In the genomic region with DNA sequence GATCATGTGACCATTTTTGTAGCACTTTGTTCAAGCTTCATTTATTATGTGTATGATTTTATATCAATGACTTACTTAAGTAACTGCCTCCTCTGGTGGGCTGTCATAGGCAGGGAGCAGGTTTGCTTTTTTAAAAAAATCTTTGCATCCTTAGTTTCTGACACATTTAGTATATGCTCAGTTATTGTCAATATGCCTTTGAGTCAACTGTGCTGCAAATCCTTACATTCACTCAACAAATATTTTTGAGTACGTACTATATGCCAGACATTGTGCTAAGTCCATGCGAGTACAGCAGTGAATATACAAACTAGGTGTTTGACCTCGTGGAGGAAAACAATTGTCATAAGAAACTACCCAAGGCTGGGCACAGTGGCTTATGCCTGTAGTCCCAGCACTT, we compare ENCODE assay signal across 1 cellular context.
A peak's percentile ranks its signal among the peaks of the same experiment; 100 is the strongest.
TF ChIP-seq lines count a peak whose summit lies in the region.

No MANE protein-coding gene starts in this region.

TF ChIP-seq in HepG2, 621 proteins besides CTCF, POLR2A, EP300 and RAD21:
- no peak for TF ChIP-seq ZSCAN9 (CRISPR knock-in tag; IDR thresholded peaks at IDR 0.05; ENCODE audit: borderline replicate concordance)
- peak; percentile 90 for TF ChIP-seq ZNF3 (CRISPR knock-in tag; IDR thresholded peaks at IDR 0.05)
- no peak for TF ChIP-seq ERF (CRISPR knock-in tag; IDR thresholded peaks at IDR 0.05)
- no peak for TF ChIP-seq SOX6 (IDR thresholded peaks at IDR 0.05)
- TF ChIP-seq SOX6 (CRISPR knock-in tag; IDR thresholded peaks at IDR 0.05): peak; percentile 21; the same call in 1 of the 2 replicates
- 0 out of 2 replicates have a peak, but pooled peaks have one; percentile 30 for TF ChIP-seq HMG20A (CRISPR knock-in tag; IDR thresholded peaks at IDR 0.05; ENCODE audit: borderline replicate concordance)
- TF ChIP-seq ZBTB7B (CRISPR knock-in tag; IDR thresholded peaks at IDR 0.05): no peak
- TF ChIP-seq GATAD2A (CRISPR knock-in tag; IDR thresholded peaks at IDR 0.05): peak; percentile 37; the same call in 1 of the 2 replicates
- no peak for TF ChIP-seq ZSCAN29 (CRISPR knock-in tag; conservative IDR thresholded peaks at IDR 0.05)
- no peak for TF ChIP-seq GTF3A (CRISPR knock-in tag; conservative IDR thresholded peaks at IDR 0.05)
- TF ChIP-seq, protein P1, sequence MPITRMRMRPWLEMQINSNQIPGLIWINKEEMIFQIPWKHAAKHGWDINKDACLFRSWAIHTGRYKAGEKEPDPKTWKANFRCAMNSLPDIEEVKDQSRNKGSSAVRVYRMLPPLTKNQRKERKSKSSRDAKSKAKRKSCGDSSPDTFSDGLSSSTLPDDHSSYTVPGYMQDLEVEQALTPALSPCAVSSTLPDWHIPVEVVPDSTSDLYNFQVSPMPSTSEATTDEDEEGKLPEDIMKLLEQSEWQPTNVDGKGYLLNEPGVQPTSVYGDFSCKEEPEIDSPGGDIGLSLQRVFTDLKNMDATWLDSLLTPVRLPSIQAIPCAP (CRISPR knock-in tag; IDR thresholded peaks at IDR 0.05; ENCODE audit: low read depth): no peak
- TF ChIP-seq, protein P2, sequence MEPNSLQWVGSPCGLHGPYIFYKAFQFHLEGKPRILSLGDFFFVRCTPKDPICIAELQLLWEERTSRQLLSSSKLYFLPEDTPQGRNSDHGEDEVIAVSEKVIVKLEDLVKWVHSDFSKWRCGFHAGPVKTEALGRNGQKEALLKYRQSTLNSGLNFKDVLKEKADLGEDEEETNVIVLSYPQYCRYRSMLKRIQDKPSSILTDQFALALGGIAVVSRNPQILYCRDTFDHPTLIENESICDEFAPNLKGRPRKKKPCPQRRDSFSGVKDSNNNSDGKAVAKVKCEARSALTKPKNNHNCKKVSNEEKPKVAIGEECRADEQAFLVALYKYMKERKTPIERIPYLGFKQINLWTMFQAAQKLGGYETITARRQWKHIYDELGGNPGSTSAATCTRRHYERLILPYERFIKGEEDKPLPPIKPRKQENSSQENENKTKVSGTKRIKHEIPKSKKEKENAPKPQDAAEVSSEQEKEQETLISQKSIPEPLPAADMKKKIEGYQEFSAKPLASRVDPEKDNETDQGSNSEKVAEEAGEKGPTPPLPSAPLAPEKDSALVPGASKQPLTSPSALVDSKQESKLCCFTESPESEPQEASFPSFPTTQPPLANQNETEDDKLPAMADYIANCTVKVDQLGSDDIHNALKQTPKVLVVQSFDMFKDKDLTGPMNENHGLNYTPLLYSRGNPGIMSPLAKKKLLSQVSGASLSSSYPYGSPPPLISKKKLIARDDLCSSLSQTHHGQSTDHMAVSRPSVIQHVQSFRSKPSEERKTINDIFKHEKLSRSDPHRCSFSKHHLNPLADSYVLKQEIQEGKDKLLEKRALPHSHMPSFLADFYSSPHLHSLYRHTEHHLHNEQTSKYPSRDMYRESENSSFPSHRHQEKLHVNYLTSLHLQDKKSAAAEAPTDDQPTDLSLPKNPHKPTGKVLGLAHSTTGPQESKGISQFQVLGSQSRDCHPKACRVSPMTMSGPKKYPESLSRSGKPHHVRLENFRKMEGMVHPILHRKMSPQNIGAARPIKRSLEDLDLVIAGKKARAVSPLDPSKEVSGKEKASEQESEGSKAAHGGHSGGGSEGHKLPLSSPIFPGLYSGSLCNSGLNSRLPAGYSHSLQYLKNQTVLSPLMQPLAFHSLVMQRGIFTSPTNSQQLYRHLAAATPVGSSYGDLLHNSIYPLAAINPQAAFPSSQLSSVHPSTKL (CRISPR knock-in tag; IDR thresholded peaks at IDR 0.05): 0 out of 2 replicates have a peak, but pooled peaks have one; percentile 16
TF ChIP-seq in HepG2: peak in this region for 5.
